10 cellular contexts compared by ENCODE assay signal in genomic region chr20:438581-439469, GRCh38.
DNase-seq lines count a peak whose midpoint lies in the region; ATAC-seq and TF ChIP-seq lines count a peak whose summit lies in the region.
"Had no signal": no experiment of that assay in that cellular context is flagged by ENCODE, and none has a peak within 500 bp of the region (broad histone marks: within the 10 kb centered on the region; RNA-seq: fewer than 3 reads in every experiment).

No MANE protein-coding gene starts in this region.

- peak; percentile 57 for DNase-seq in activated CD4-positive, CD25-positive, alpha-beta regulatory T cell treated with anti-CD3 and anti-CD28 coated beads, Interleukin-2, amount 50 U/mL, for 72 hours
- peak; percentile 35 for DNase-seq in stimulated activated CD8-positive, alpha-beta memory T cell treated with anti-CD3 and anti-CD28 coated beads, Interleukin-15, amount 100 ng/mL, for 1 hour (ENCODE audit: low read depth)
- no peak for DNase-seq in LoVo (ENCODE audit: low spot score)
- no peak for DNase-seq in DMS153 treated with DMSO at 0.1 percent for 48 hours (lab: John Stamatoyannopoulos, UW; ENCODE audit: unreplicated experiment)
- no peak for DNase-seq in NCI-H1092 treated with DMSO at 0.1 percent for 48 hours (lab: John Stamatoyannopoulos, UW)
- DNase-seq: SHP77 had no signal

- H3K36me3 ChIP-seq in HEK293 (ENCODE audit: control insufficient read depth in 2 of 2, insufficient read depth in 1 of 2, low read length in 2 of 2) = peaks cover 34 to 90% of the 10 kb centered on the region in 2 experiments

- intact Hi-C loops in dendritic cell treated with granulocyte-macrophage colony-stimulating factor and Interleukin-4, amounts not matched to agents 40 ng/mL and 50 ng/mL, for 4 days (cut with micrococcal nuclease) = no loop called here

- no peaks in the 10 kb centered on the region for H3K27me3 Mint-ChIP-seq in dendritic cell treated with granulocyte-macrophage colony-stimulating factor and Interleukin-4, amounts not matched to agents 40 ng/mL and 50 ng/mL, for 4 days

- H3K9me3 Mint-ChIP-seq in dendritic cell treated with granulocyte-macrophage colony-stimulating factor and Interleukin-4, amounts not matched to agents 40 ng/mL and 50 ng/mL, for 4 days = no peaks in the 10 kb centered on the region

- CTCF ChIA-PET in HEK293 (lab: Yijun Ruan, JAX) = interaction anchor here (0.7 to 0.9 kb wide), 3 partner anchors 7 to 86 kb away, joined by 3 read pairs; no protein-coding TSS in a partner anchor

- no peak overlapping the region for H3K27ac ChIP-seq in HEK293 (ENCODE audit: extremely low read depth, low read depth, low read length)
- H3K27ac ChIP-seq: epithelial cell of prostate had no signal

- TF ChIP-seq CTCF in HEK293 (tag by site-specific recombination; IDR thresholded peaks at IDR 0.05) = no peak

- no peak overlapping the region for H3K4me3 ChIP-seq in HEK293 (ENCODE audit: low read depth, low read length)

- H3K4me3 Mint-ChIP-seq in dendritic cell treated with granulocyte-macrophage colony-stimulating factor and Interleukin-4, amounts not matched to agents 40 ng/mL and 50 ng/mL, for 4 days = no peak overlapping the region

- POLR2A ChIA-PET in HEK293 (lab: Yijun Ruan, JAX) = interaction anchor here (0.6 kb wide), 1 partner anchor 18 kb away, joined by 4 read pairs; no protein-coding TSS in a partner anchor

- H3K4me1 ChIP-seq in HEK293 (ENCODE audit: control insufficient read depth, insufficient read depth, low read length) = no peaks in the 10 kb centered on the region

- H3K4me1 Mint-ChIP-seq in dendritic cell treated with granulocyte-macrophage colony-stimulating factor and Interleukin-4, amounts not matched to agents 40 ng/mL and 50 ng/mL, for 4 days (ENCODE audit: low read depth) = peaks cover 35% of the 10 kb centered on the region

- no peak for ATAC-seq in GM21717 (IDR thresholded peaks at IDR 0.05; ENCODE audit: unreplicated experiment)

- peak overlapping the region; percentile 38 for H3K27ac Mint-ChIP-seq in dendritic cell treated with granulocyte-macrophage colony-stimulating factor and Interleukin-4, amounts not matched to agents 40 ng/mL and 50 ng/mL, for 4 days

- no peaks in the 10 kb centered on the region for H3K9me3 ChIP-seq in HEK293 (ENCODE audit: control insufficient read depth, insufficient read depth, low read depth, low read length)

- H3K36me3 Mint-ChIP-seq in dendritic cell treated with granulocyte-macrophage colony-stimulating factor and Interleukin-4, amounts not matched to agents 40 ng/mL and 50 ng/mL, for 4 days (ENCODE audit: low read depth) = peaks cover 100% of the 10 kb centered on the region

TF ChIP-seq in HEK293, 187 proteins besides CTCF, POLR2A, EP300 and RAD21:
- TF ChIP-seq SCRT2 (tag by site-specific recombination; IDR thresholded peaks at IDR 0.05) (peak; percentile 66), SETDB1 (IDR thresholded peaks at IDR 0.05; ENCODE audit: insufficient read length, low read length) (no peak)

Comparison
In these comparisons a context has a peak if more than half of its experiments do, and no peak if none do; other contexts are left out.
1. DNase-seq: peak in activated CD4-positive, CD25-positive, alpha-beta regulatory T cell treated with anti-CD3 and anti-CD28 coated beads, Interleukin-2, amount 50 U/mL, for 72 hours (single experiment) and stimulated activated CD8-positive, alpha-beta memory T cell treated with anti-CD3 and anti-CD28 coated beads, Interleukin-15, amount 100 ng/mL, for 1 hour (single experiment); none in LoVo (single experiment), DMS153 treated with DMSO at 0.1 percent for 48 hours (single experiment) and NCI-H1092 treated with DMSO at 0.1 percent for 48 hours (single experiment).